ENCODE assay signal across 16 cellular contexts in genomic region chr7:53214463-53214862, GRCh38.
DNase-seq lines count a peak whose midpoint lies in the region; ATAC-seq and TF ChIP-seq lines count a peak whose summit lies in the region.
"Had no signal": no experiment of that assay in that cellular context is flagged by ENCODE, and none has a peak within 500 bp of the region (broad histone marks: within the 10 kb centered on the region; RNA-seq: fewer than 3 reads in every experiment).

No MANE protein-coding gene starts in this region.

- H3K27me3 Mint-ChIP-seq in T-cell, result no peaks in the 10 kb centered on the region
- H3K27me3 Mint-ChIP-seq: CD4-positive, alpha-beta memory T cell had no signal

- CTCF ChIA-PET in T-cell (lab: Charles Lee), result interaction anchor here in 1 of 2 donors (0.7 kb wide), 1 partner anchor 210 kb away, joined by 4 read pairs; no protein-coding TSS in a partner anchor

- H3K4me1 Mint-ChIP-seq in T-cell, result no peaks in the 10 kb centered on the region
- H3K4me1 Mint-ChIP-seq: CD4-positive, alpha-beta memory T cell had no signal

- DNase-seq in Kasumi-1 (lab: John Stamatoyannopoulos, UW) (peak; percentile 6 to 12), astrocyte of the hippocampus (ENCODE audit: low read depth, low spot score) (peak; percentile 6), choroid plexus epithelial cell (ENCODE audit: low read depth) (peak; percentile 0), SW 1271 (lab: John Stamatoyannopoulos, UW) (no peak), T-cell (no peak), NCI-H2196 treated with DMSO at 0.1 percent for 48 hours (lab: John Stamatoyannopoulos, UW; ENCODE audit: unreplicated experiment) (no peak)
- DNase-seq: C1 segment of cervical spinal cord; Calu3; CD4-positive, alpha-beta memory T cell; COR-L47; DMS79; EL; GDM1; GM23248; H7; HCEC 1CT had no signal

- H3K4me3 ChIP-seq in choroid plexus epithelial cell (ENCODE audit: low read depth, low read length), result no peak overlapping the region
- H3K4me3 ChIP-seq: GM23248 had no signal

- no peak overlapping the region for H3K4me3 Mint-ChIP-seq in T-cell
- H3K4me3 Mint-ChIP-seq: CD4-positive, alpha-beta memory T cell had no signal

- TF ChIP-seq CTCF in choroid plexus epithelial cell (conservative IDR thresholded peaks at IDR 0.05; ENCODE audit: low read depth, low read length), result no peak

- no peaks in the 10 kb centered on the region for H3K36me3 Mint-ChIP-seq in T-cell
- H3K36me3 Mint-ChIP-seq: CD4-positive, alpha-beta memory T cell had no signal

- H3K9me3 Mint-ChIP-seq in T-cell, result peaks cover 28 to 43% (median 38%) of the 10 kb centered on the region in 3 donors

- no peak overlapping the region for H3K27ac Mint-ChIP-seq in T-cell
- H3K27ac Mint-ChIP-seq: CD4-positive, alpha-beta memory T cell had no signal

- POLR2A ChIA-PET in T-cell (lab: Charles Lee), result no interaction called here

- no peak for ATAC-seq in T-cell (replicated peaks in 1 of 4)

Comparison
In these comparisons a context has a peak if more than half of its experiments do, and no peak if none do; other contexts are left out.
1. DNase-seq: peak in Kasumi-1 (2 of 2), astrocyte of the hippocampus (single experiment) and choroid plexus epithelial cell (single experiment); none in SW 1271 (0 of 2), T-cell (0 of 34) and NCI-H2196 treated with DMSO at 0.1 percent for 48 hours (single experiment).